6 cellular contexts compared by ENCODE assay signal in the genomic region with DNA sequence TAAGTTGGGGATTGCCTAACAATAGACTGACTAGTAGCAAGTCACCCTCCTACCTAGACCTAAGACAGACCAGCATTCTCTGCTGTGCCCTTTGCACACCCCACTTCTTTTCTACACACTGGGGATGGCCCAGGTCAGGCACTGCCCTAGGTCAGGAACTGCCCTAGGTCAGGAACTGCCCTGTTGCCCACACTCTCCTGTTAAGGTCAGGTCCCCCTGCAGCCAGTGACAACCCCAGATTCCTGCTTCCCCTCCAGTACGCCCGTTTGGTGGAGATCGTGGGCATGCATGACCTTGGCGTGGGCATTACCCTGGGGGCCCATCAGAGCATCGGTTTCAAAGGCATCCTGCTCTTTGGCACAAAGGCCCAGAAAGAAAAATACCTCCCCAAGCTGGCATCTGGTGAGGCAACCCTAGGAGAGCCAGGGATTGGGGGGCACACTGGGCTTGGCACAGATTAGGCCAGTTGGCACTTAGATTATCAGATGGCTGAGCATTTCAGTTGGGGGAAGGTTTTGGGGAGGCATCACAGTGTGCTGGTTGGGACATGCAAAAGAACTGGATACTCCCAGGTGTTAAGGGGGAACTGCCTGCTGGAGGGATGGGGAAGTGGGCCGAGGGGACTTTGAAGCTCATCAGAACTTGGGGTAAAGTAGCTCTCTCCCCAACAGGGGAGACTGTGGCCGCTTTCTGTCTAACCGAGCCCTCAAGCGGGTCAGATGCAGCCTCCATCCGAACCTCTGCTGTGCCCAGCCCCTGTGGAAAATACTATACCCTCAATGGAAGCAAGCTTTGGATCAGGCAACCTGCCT. TPM values are rescaled to one million over a fixed set of nuclear protein-coding genes. Genes with fewer than 3 reads are reported as not detected.
DNase-seq lines count a peak whose midpoint lies in the region; TF ChIP-seq lines count a peak whose summit lies in the region.

No MANE protein-coding gene starts in this region.

- H3K4me1 Mint-ChIP-seq in activated T-cell treated with anti-CD3 and anti-CD28 coated beads, Interleukin-2, amount 50 U/mL, for 24 hours (ENCODE audit: low read depth) = peaks cover 44% of the 10 kb centered on the region

- H3K9me3 Mint-ChIP-seq in activated T-cell treated with anti-CD3 and anti-CD28 coated beads, Interleukin-2, amount 50 U/mL, for 24 hours = no peaks in the 10 kb centered on the region

- peak overlapping the region; percentile 96 for H3K4me3 Mint-ChIP-seq in activated T-cell treated with anti-CD3 and anti-CD28 coated beads, Interleukin-2, amount 50 U/mL, for 24 hours

- H3K27me3 Mint-ChIP-seq in activated T-cell treated with anti-CD3 and anti-CD28 coated beads, Interleukin-2, amount 50 U/mL, for 24 hours = no peaks in the 10 kb centered on the region

- peak overlapping the region; percentile 73 for H3K4me3 ChIP-seq in fibroblast of mammary gland (ENCODE audit: control insufficient read depth, low read depth, low read length)

- peak overlapping the region; percentile 93 for H3K27ac ChIP-seq in temporal lobe (ENCODE audit: low read depth, low read length)

- H3K36me3 Mint-ChIP-seq in activated T-cell treated with anti-CD3 and anti-CD28 coated beads, Interleukin-2, amount 50 U/mL, for 24 hours (ENCODE audit: low read depth) = peaks cover 63% of the 10 kb centered on the region

- no peak for TF ChIP-seq CTCF in fibroblast of mammary gland (conservative IDR thresholded peaks at IDR 0.05; ENCODE audit: control insufficient read depth, insufficient read depth, low read depth, low read length)

- H3K27ac Mint-ChIP-seq in activated T-cell treated with anti-CD3 and anti-CD28 coated beads, Interleukin-2, amount 50 U/mL, for 24 hours = peak overlapping the region; percentile 96

- DNase-seq in activated T-cell treated with anti-CD3 and anti-CD28 coated beads, Interleukin-2, amount 50 U/mL, for 24 hours = no peak
- no peak for DNase-seq in activated T-cell treated with anti-CD3 and anti-CD28 coated beads, Interleukin-2, amount 50 U/mL, for 1 hour
- DNase-seq in fibroblast of mammary gland (ENCODE audit: low read depth) = no peak
- DNase-seq in stimulated activated CD4-positive, alpha-beta T cell treated with anti-CD3 and anti-CD28 coated beads, Interleukin-12 subunit alpha, Interleukin-12 subunit beta, amount 100 ng/mL, for 4 hours = no peak
- DNase-seq in hypothalamus (lab: John Stamatoyannopoulos, UW) = no peak

RNA-seq across cellular contexts. Expression of gene ACADVL, which starts 1.7 kb away (rescaled TPM):
- total RNA-seq in temporal lobe = 58.0 TPM

RNA-seq across cellular contexts. Expression of gene DLG4, which starts 1.9 kb away (rescaled TPM):
- 112 TPM for total RNA-seq in temporal lobe

RNA-seq across cellular contexts. Expression of gene DVL2, which starts 12.8 kb away (rescaled TPM):
- total RNA-seq in temporal lobe = 30.0 TPM

RNA-seq across cellular contexts. Expression of gene PHF23, which starts 17.8 kb away (rescaled TPM):
- total RNA-seq in temporal lobe = 17.9 TPM

RNA-seq across cellular contexts. Expression of gene GABARAP, which starts 20.8 kb away (rescaled TPM):
- 93.9 TPM for total RNA-seq in temporal lobe
